ENCODE assay signal across 9 cellular contexts in genomic region chr18:59823611-59824195, GRCh38.
DNase-seq lines count a peak whose midpoint lies in the region; ATAC-seq and TF ChIP-seq lines count a peak whose summit lies in the region.
"Had no signal": no experiment of that assay in that cellular context is flagged by ENCODE, and none has a peak within 500 bp of the region (broad histone marks: within the 10 kb centered on the region; RNA-seq: fewer than 3 reads in every experiment).

No MANE protein-coding gene starts in this region.

- peaks cover 0 to 11% (median 7%) of the 10 kb centered on the region in 4 donors for H3K4me1 Mint-ChIP-seq in CD4-positive, CD25-positive, alpha-beta regulatory T cell
- no peaks in the 10 kb centered on the region for H3K4me1 Mint-ChIP-seq in activated T-helper 2 cell treated with anti-CD3 and anti-CD28 coated beads, Interferon-gamma antibody, Interleukin-2, Interleukin-4, amounts not matched to agents 10 μg/mL and 5 μg/mL and 100 μg/mL, durations not matched to agents 14 hours and 24 hours and 36 hours (ENCODE audit: low read depth)
- H3K4me1 Mint-ChIP-seq: T-cell had no signal

- H3K4me3 ChIP-seq in CD4-positive, CD25-positive, alpha-beta regulatory T cell (ENCODE audit: low read depth, low read length) = no peak overlapping the region
- H3K4me3 ChIP-seq in heart left ventricle = no peak overlapping the region

- TF ChIP-seq POLR2A in heart left ventricle (IDR thresholded peaks at IDR 0.05) = no peak

- DNase-seq in CD4-positive, CD25-positive, alpha-beta regulatory T cell = peak; percentile 35 to 69 (median 46)
- peak; percentile 34 for DNase-seq in NCI-H510A (lab: John Stamatoyannopoulos, UW)
- DNase-seq in activated T-helper 2 cell treated with anti-CD3 and anti-CD28 coated beads, Interferon-gamma antibody, Interleukin-2, Interleukin-4, amounts not matched to agents 10 μg/mL and 5 μg/mL and 100 μg/mL, durations not matched to agents 14 hours and 24 hours and 36 hours (ENCODE audit: low spot score) = peak; percentile 24
- peak in 4 of 5 donors; percentile 46 to 62 (median 58) for DNase-seq in heart left ventricle
- peak; percentile 60 for DNase-seq in renal cortical epithelial cell (ENCODE audit: low read depth)

- no peak overlapping the region for H3K27ac Mint-ChIP-seq in CD4-positive, CD25-positive, alpha-beta regulatory T cell
- H3K27ac Mint-ChIP-seq in activated T-helper 2 cell treated with anti-CD3 and anti-CD28 coated beads, Interferon-gamma antibody, Interleukin-2, Interleukin-4, amounts not matched to agents 10 μg/mL and 5 μg/mL and 100 μg/mL, durations not matched to agents 14 hours and 24 hours and 36 hours = no peak overlapping the region
- H3K27ac Mint-ChIP-seq: T-cell had no signal

- TF ChIP-seq CTCF in heart left ventricle (IDR thresholded peaks at IDR 0.05) = peak; percentile 63 to 83 (median 76)

- H3K27me3 ChIP-seq in CD4-positive, CD25-positive, alpha-beta regulatory T cell (ENCODE audit: control insufficient read depth, insufficient read depth, low read length) = no peaks in the 10 kb centered on the region
- peaks cover 0 to 7% (median 0%) of the 10 kb centered on the region in 9 donors for H3K27me3 ChIP-seq in heart left ventricle

- no peak for ATAC-seq in CD4-positive, CD25-positive, alpha-beta regulatory T cell (ENCODE audit: low read depth in 2 of 2)
- ATAC-seq in GM18858 (IDR thresholded peaks at IDR 0.05; ENCODE audit: unreplicated experiment) = peak; percentile 68
- peak; percentile 81 for ATAC-seq in HG03439 (IDR thresholded peaks at IDR 0.05; ENCODE audit: unreplicated experiment)
- ATAC-seq in heart left ventricle = peak; percentile 32 to 80 (median 74)
- ATAC-seq in GM19397 (IDR thresholded peaks at IDR 0.05; ENCODE audit: unreplicated experiment) = no peak
- ATAC-seq: T-cell had no signal

- peaks cover 0 to 7% (median 0%) of the 10 kb centered on the region in 7 donors for H3K9me3 Mint-ChIP-seq in CD4-positive, CD25-positive, alpha-beta regulatory T cell
- no peaks in the 10 kb centered on the region for H3K9me3 Mint-ChIP-seq in activated T-helper 2 cell treated with anti-CD3 and anti-CD28 coated beads, Interferon-gamma antibody, Interleukin-2, Interleukin-4, amounts not matched to agents 10 μg/mL and 5 μg/mL and 100 μg/mL, durations not matched to agents 14 hours and 24 hours and 36 hours
- H3K9me3 Mint-ChIP-seq: T-cell had no signal

- peaks cover 30% of the 10 kb centered on the region for H3K27me3 Mint-ChIP-seq in CD4-positive, CD25-positive, alpha-beta regulatory T cell
- H3K27me3 Mint-ChIP-seq in activated T-helper 2 cell treated with anti-CD3 and anti-CD28 coated beads, Interferon-gamma antibody, Interleukin-2, Interleukin-4, amounts not matched to agents 10 μg/mL and 5 μg/mL and 100 μg/mL, durations not matched to agents 14 hours and 24 hours and 36 hours (ENCODE audit: low read depth) = peaks cover 14% of the 10 kb centered on the region

- no peak overlapping the region for H3K4me3 Mint-ChIP-seq in CD4-positive, CD25-positive, alpha-beta regulatory T cell
- no peak overlapping the region for H3K4me3 Mint-ChIP-seq in activated T-helper 2 cell treated with anti-CD3 and anti-CD28 coated beads, Interferon-gamma antibody, Interleukin-2, Interleukin-4, amounts not matched to agents 10 μg/mL and 5 μg/mL and 100 μg/mL, durations not matched to agents 14 hours and 24 hours and 36 hours (ENCODE audit: low read depth)
- H3K4me3 Mint-ChIP-seq: T-cell had no signal

- peaks cover 3% of the 10 kb centered on the region for H3K4me1 ChIP-seq in CD4-positive, CD25-positive, alpha-beta regulatory T cell (ENCODE audit: control insufficient read depth, insufficient read depth, low read length, poor library complexity, severe bottlenecking)
- H3K4me1 ChIP-seq in heart left ventricle = peaks cover 0 to 3% (median 0%) of the 10 kb centered on the region in 12 donors

- H3K9me3 ChIP-seq in CD4-positive, CD25-positive, alpha-beta regulatory T cell (ENCODE audit: control insufficient read depth in 2 of 2, low read length in 2 of 2) = no peaks in the 10 kb centered on the region
- no peaks in the 10 kb centered on the region for H3K9me3 ChIP-seq in heart left ventricle

- H3K36me3 Mint-ChIP-seq in CD4-positive, CD25-positive, alpha-beta regulatory T cell = no peaks in the 10 kb centered on the region
- no peaks in the 10 kb centered on the region for H3K36me3 Mint-ChIP-seq in activated T-helper 2 cell treated with anti-CD3 and anti-CD28 coated beads, Interferon-gamma antibody, Interleukin-2, Interleukin-4, amounts not matched to agents 10 μg/mL and 5 μg/mL and 100 μg/mL, durations not matched to agents 14 hours and 24 hours and 36 hours (ENCODE audit: low read depth)
- H3K36me3 Mint-ChIP-seq: T-cell had no signal

- WGBS in heart left ventricle, 4 donors = 29 to 36% (median 33%) methylated on average over 12 of the region's 12 CpGs

- intact Hi-C loops in activated T-helper 2 cell treated with anti-CD3 and anti-CD28 coated beads, Interferon-gamma antibody, Interleukin-2, Interleukin-4, amounts not matched to agents 10 μg/mL and 5 μg/mL and 100 μg/mL, durations not matched to agents 14 hours and 24 hours and 36 hours (cut with micrococcal nuclease) = loop anchor here (1.0 to 5.0 kb wide), 4 partner anchors 40 to 364 kb away; partner anchors contain the start of gene CCBE1
- intact Hi-C loops in heart left ventricle (cut with DNase I) = loop anchor here (1.0 to 10.0 kb wide), 12 partner anchors 121 to 519 kb away; partner anchors contain the start of gene CCBE1 (in 4 of the 10)

- H3K36me3 ChIP-seq in CD4-positive, CD25-positive, alpha-beta regulatory T cell (ENCODE audit: control insufficient read depth, insufficient read depth, low read length) = no peaks in the 10 kb centered on the region
- H3K36me3 ChIP-seq in heart left ventricle = no peaks in the 10 kb centered on the region

- H3K27ac ChIP-seq in CD4-positive, CD25-positive, alpha-beta regulatory T cell (ENCODE audit: insufficient read depth, low read length, poor library complexity, severe bottlenecking) = no peak overlapping the region
- no peak overlapping the region for H3K27ac ChIP-seq in heart left ventricle

Comparison
In these comparisons a context has a peak if more than half of its experiments do, and no peak if none do; other contexts are left out.
1. ATAC-seq: peak in GM18858 (single experiment), HG03439 (single experiment) and heart left ventricle (4 of 4); none in CD4-positive, CD25-positive, alpha-beta regulatory T cell (0 of 2) and GM19397 (single experiment).
2. Peak in every context shown above with its lines, with median percentiles within 50 percentile points of each other: DNase-seq.